ENCODE assay signal across 28 cellular contexts in the genomic region with DNA sequence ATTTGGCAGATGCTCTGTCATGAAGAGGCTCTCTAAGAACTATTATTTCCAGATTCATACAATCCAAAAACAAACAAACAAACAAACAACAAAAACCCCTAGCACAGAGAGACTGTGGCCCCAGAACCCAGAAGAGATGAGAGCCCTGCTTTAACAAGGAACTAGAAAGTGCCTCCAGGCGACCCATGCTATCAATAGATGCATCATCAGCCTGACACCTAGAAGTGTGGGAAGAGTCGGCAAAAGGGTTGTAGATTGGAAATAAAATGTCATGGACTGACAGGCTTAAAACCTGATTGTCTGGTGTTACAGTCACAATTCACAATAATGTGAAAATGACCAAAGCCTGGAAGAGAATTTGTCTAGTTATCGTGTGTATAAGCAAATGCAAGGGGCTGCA. TPM values are rescaled to one million over a fixed set of nuclear protein-coding genes. Genes with fewer than 3 reads are reported as not detected.
DNase-seq lines count a peak whose midpoint lies in the region; FAIRE-seq and TF ChIP-seq lines count a peak whose summit lies in the region.
"Had no signal": no experiment of that assay in that cellular context is flagged by ENCODE, and none has a peak within 500 bp of the region (broad histone marks: within the 10 kb centered on the region; RNA-seq: fewer than 3 reads in every experiment).

No MANE protein-coding gene starts in this region.

- no peaks in the 10 kb centered on the region for H3K27me3 ChIP-seq in keratinocyte (ENCODE audit: control insufficient read depth, extremely low read depth, insufficient read depth, low read length)
- H3K27me3 ChIP-seq: BE2C, BLaER1 had no signal

- H2AFZ ChIP-seq in keratinocyte (ENCODE audit: control insufficient read depth, low read length): no peak overlapping the region

- dilution Hi-C loops in keratinocyte (cut with MboI; ENCODE audit: extremely low pct_ligation_motif_present, low sequenced_read_pairs): no loop called here

- peak; percentile 83 for FAIRE-seq in keratinocyte (lab: Jason Lieb, UNC)
- FAIRE-seq: A204.1, G401.6, GM12891 had no signal

- WGBS in lower leg skin, 2 donors: 72 to 75% methylated on average over 3 of the region's 3 CpGs

- no peak overlapping the region for H3K27ac ChIP-seq in keratinocyte (ENCODE audit: control insufficient read depth, insufficient read depth, low read length)
- H3K27ac ChIP-seq: BLaER1 had no signal

- TF ChIP-seq CTCF in epithelial cell of esophagus (IDR thresholded peaks at IDR 0.05; ENCODE audit: insufficient read depth, low read depth, low read length, missing control alignments) (no peak), keratinocyte (optimal IDR thresholded peaks at IDR 0.05 in 1 of 3, IDR thresholded peaks at IDR 0.05 in 1 of 3, conservative IDR thresholded peaks at IDR 0.05 in 1 of 3; ENCODE audit: extremely low read depth in 1 of 3, insufficient read depth in 2 of 3, low read length in 3 of 3) (no peak), lower leg skin (IDR thresholded peaks at IDR 0.05) (no peak)

- intact Hi-C loops in cardiac septum (cut with DNase I) (loop anchor here (5.0 kb wide), 1 partner anchor 48 kb away; no protein-coding TSS in a partner anchor), lower leg skin (cut with DNase I; ENCODE audit: low total_unique reads) (no loop called here)

- H3K79me2 ChIP-seq in keratinocyte (ENCODE audit: control insufficient read depth, insufficient read depth, low read length): no peaks in the 10 kb centered on the region

- H3K4me1 ChIP-seq in keratinocyte (ENCODE audit: control insufficient read depth, extremely low read depth, insufficient read depth, low read length): no peaks in the 10 kb centered on the region
- H3K4me1 ChIP-seq: BE2C, BLaER1 had no signal

- no peaks in the 10 kb centered on the region for H3K9me1 ChIP-seq in keratinocyte (ENCODE audit: control insufficient read depth, extremely low read depth, insufficient read depth, low read length)

- H3K9me3 ChIP-seq in keratinocyte (ENCODE audit: control insufficient read depth, low read depth, low read length): no peaks in the 10 kb centered on the region
- H3K9me3 ChIP-seq: BE2C, BLaER1 had no signal

- H3K4me2 ChIP-seq in keratinocyte (ENCODE audit: control insufficient read depth, extremely low read depth, insufficient read depth, low read depth, low read length): no peak overlapping the region
- H3K4me2 ChIP-seq: BLaER1 had no signal

- DNase-seq in ELF-1 (ENCODE audit: low read depth, low spot score): peak; percentile 23
- DNase-seq in OCI-M1 (lab: John Stamatoyannopoulos, UW): peak; percentile 21
- DNase-seq in epithelial cell of esophagus (ENCODE audit: low read depth): peak; percentile 58
- DNase-seq in keratinocyte (ENCODE audit: low read depth, low spot score): peak; percentile 4
- no peak for DNase-seq in cardiac septum (ENCODE audit: low spot score)
- DNase-seq in putamen (ENCODE audit: low spot score): no peak
- no peak for DNase-seq in lower leg skin (ENCODE audit: low spot score in 2 of 2)
- DNase-seq in NCI-H2029 (lab: John Stamatoyannopoulos, UW): no peak
- DNase-seq: 8988T; ACHN; BE2C; C1 segment of cervical spinal cord; CD4-positive, alpha-beta memory T cell; CD4-positive, CD25-positive, alpha-beta regulatory T cell; CD8-positive, alpha-beta memory T cell; COR-L47; DMS 273 treated with DMSO at 0.1 percent for 48 hours; DMS153; DMS53; DMS79; DND-41; EL; GF-D8 had no signal

- no peak for TF ChIP-seq POLR2A in lower leg skin (IDR thresholded peaks at IDR 0.05)

- H3K4me3 ChIP-seq in epithelial cell of esophagus (ENCODE audit: low read length) (no peak overlapping the region), keratinocyte (ENCODE audit: control insufficient read depth in 2 of 3, extremely low read depth in 1 of 3, insufficient read depth in 2 of 3, low read depth in 1 of 3, low read length in 3 of 3) (no peak overlapping the region), lower leg skin (ENCODE audit: low read depth, poor library complexity, severe bottlenecking) (no peak overlapping the region)
- H3K4me3 ChIP-seq: BLaER1 had no signal

- no peak overlapping the region for H3K9ac ChIP-seq in keratinocyte (ENCODE audit: control insufficient read depth, extremely low read depth, insufficient read depth, low read length)
- H3K9ac ChIP-seq: BLaER1 had no signal

- H3K36me3 ChIP-seq in keratinocyte (ENCODE audit: control insufficient read depth in 2 of 2, extremely low read depth in 1 of 2, insufficient read depth in 2 of 2, low read length in 2 of 2): no peaks in the 10 kb centered on the region
- H3K36me3 ChIP-seq: BE2C, BLaER1 had no signal

- no peaks in the 10 kb centered on the region for H4K20me1 ChIP-seq in keratinocyte (ENCODE audit: control insufficient read depth, extremely low read depth, insufficient read depth, low read length)
- H4K20me1 ChIP-seq: BLaER1 had no signal

RNA-seq across cellular contexts. Expression of a gene that starts 50.6 kb away (rescaled TPM):
- 49.3 to 74.4 TPM (median 69.2 TPM) in 3 replicates for polyA plus RNA-seq in keratinocyte
- 55.8 TPM for polyA plus RNA-seq in keratinocyte (2011; ENCODE audit: low read depth)
- 22.2 and 23.3 TPM in 2 replicates for polyA plus RNA-seq in keratinocyte (2011; cell fraction: cytosol; rRNA removed)
- polyA plus RNA-seq in keratinocyte (2011; cell fraction: nucleus; rRNA removed): 229 and 258 TPM in 2 replicates
- polyA plus RNA-seq in keratinocyte (2012; ENCODE audit: low replicate concordance): 29.4 and 43.2 TPM in 2 replicates
- 63.4 to 138 TPM (median 138 TPM) in 3 replicates for polyA minus RNA-seq in keratinocyte
- polyA minus RNA-seq in keratinocyte (2011; cell fraction: cytosol; rRNA and poly(A)+ RNA removed): 50.3 TPM
- polyA minus RNA-seq in keratinocyte (2011; cell fraction: nucleus; rRNA and poly(A)+ RNA removed): 292 and 345 TPM in 2 replicates
- total RNA-seq in cardiac septum (6.3 TPM), lower leg skin (10 to 100 TPM; 11.5 to 36.5 (median 28.0) TPM)
- total RNA-seq: CD4-positive, CD25-positive, alpha-beta regulatory T cell; CD8-positive, alpha-beta memory T cell had no signal
- polyA plus RNA-seq: CD14-positive monocyte; CD4-positive, alpha-beta memory T cell; CD4-positive, CD25-positive, alpha-beta regulatory T cell; CD8-positive, alpha-beta memory T cell had no signal

Comparison
In these comparisons a context has a peak if more than half of its experiments do, and no peak if none do; other contexts are left out.
1. DNase-seq: peak in ELF-1 (single experiment), OCI-M1 (single experiment), epithelial cell of esophagus (single experiment) and keratinocyte (single experiment); none in cardiac septum (single experiment), putamen (single experiment), lower leg skin (0 of 2) and NCI-H2029 (single experiment).